ENCODE assay signal across 8 cellular contexts in genomic region chr4:1130318-1131186, GRCh38. TPM values are rescaled to one million over a fixed set of nuclear protein-coding genes. Genes with fewer than 3 reads are reported as not detected.
DNase-seq lines count a peak whose midpoint lies in the region; ATAC-seq lines count a peak whose summit lies in the region.

No MANE protein-coding gene starts in this region.

- peak; percentile 38 for DNase-seq in NCI-H748 (lab: John Stamatoyannopoulos, UW; ENCODE audit: unreplicated experiment)
- no peak for DNase-seq in NCI-H748 treated with DMSO at 0.1 percent for 48 hours (lab: John Stamatoyannopoulos, UW)
- peak; percentile 51 for DNase-seq in NCI-H226
- peak; percentile 76 for DNase-seq in activated CD4-positive, alpha-beta T cell treated with anti-CD3 and anti-CD28 coated beads, Interleukin-2, amount 50 U/mL, for 1 hour
- DNase-seq in dermis microvascular lymphatic vessel endothelial cell (ENCODE audit: low read depth in 2 of 2): peak; percentile 57 to 74
- DNase-seq in lung microvascular endothelial cell (ENCODE audit: low read depth in 2 of 2): peak; percentile 77 to 83
- DNase-seq in stimulated activated CD8-positive, alpha-beta memory T cell treated with anti-CD3 and anti-CD28 coated beads, Interleukin-15, amount 100 ng/mL, for 1 hour (ENCODE audit: low read depth): peak; percentile 57

- ATAC-seq in HG02943 (IDR thresholded peaks at IDR 0.05; ENCODE audit: low read depth, unreplicated experiment): peak; percentile 69

RNA-seq across cellular contexts. Expression of gene RNF212, which starts 17.2 kb away (rescaled TPM):
- total RNA-seq in dermis microvascular lymphatic vessel endothelial cell: 0.25 and 0.39 TPM in 2 replicates
- 0.22 and 0.79 TPM in 2 replicates for total RNA-seq in lung microvascular endothelial cell

RNA-seq across cellular contexts. Expression of gene SPON2, which starts 41.8 kb away (rescaled TPM):
- 0.26 and 0.76 TPM in 2 replicates for total RNA-seq in dermis microvascular lymphatic vessel endothelial cell
- total RNA-seq in lung microvascular endothelial cell: 0.40 and 0.65 TPM in 2 replicates
